ENCODE assay signal across 8 cellular contexts in genomic region chr9:20624201-20625002, GRCh38. TPM values are rescaled to one million over a fixed set of nuclear protein-coding genes. Genes with fewer than 3 reads are reported as not detected.
A peak's percentile ranks its signal among the peaks of the same experiment; 100 is the strongest.
DNase-seq lines count a peak whose midpoint lies in the region; ATAC-seq and TF ChIP-seq lines count a peak whose summit lies in the region.

No MANE protein-coding gene starts in this region.

- peaks cover 23% of the 10 kb centered on the region for H3K4me1 ChIP-seq in Loucy (ENCODE audit: insufficient read depth, low read length, poor library complexity, severe bottlenecking)
- peaks cover 11 to 48% (median 26%) of the 10 kb centered on the region in 6 donors for H3K4me1 ChIP-seq in spleen

- H2AFZ ChIP-seq in Loucy (ENCODE audit: low read length): peak overlapping the region; percentile 94

- peaks cover 3% of the 10 kb centered on the region; the same call in 1 of the 2 replicates for H3F3A ChIP-seq in Loucy (ENCODE audit: low read depth)

- TF ChIP-seq CTCF in Loucy (conservative IDR thresholded peaks at IDR 0.05; ENCODE audit: low read length) (peak; percentile 98), spleen (IDR thresholded peaks at IDR 0.05 in 8 of 11, conservative IDR thresholded peaks at IDR 0.05 in 3 of 11) (peak; percentile 31 to 78 (median 67))

- peak overlapping the region; percentile 97 for H3K4me2 ChIP-seq in Loucy (ENCODE audit: low read depth, low read length, poor library complexity, severe bottlenecking)

- H3K4me3 ChIP-seq in Loucy (ENCODE audit: low read length, poor library complexity, severe bottlenecking) (peak overlapping the region; percentile 87), SK-N-MC (peak overlapping the region; percentile 58), spleen (peak overlapping the region; percentile 80 to 95 (median 90))

- H3K36me3 ChIP-seq in Loucy (ENCODE audit: insufficient read depth, low read length) (no peaks in the 10 kb centered on the region), SK-N-MC (ENCODE audit: insufficient read depth, low read length) (no peaks in the 10 kb centered on the region), spleen (no peaks in the 10 kb centered on the region)

- WGBS in spleen, 5 donors: 5 to 7% (median 7%) methylated on average over 21 of the region's 21 CpGs

- TF ChIP-seq POLR2A in spleen (IDR thresholded peaks at IDR 0.05): no peak

- peak; percentile 25 for ATAC-seq in GM21367 (IDR thresholded peaks at IDR 0.05; ENCODE audit: unreplicated experiment)

- H3K27me3 ChIP-seq in Loucy (ENCODE audit: insufficient read depth, low read length, poor library complexity, severe bottlenecking) (no peaks in the 10 kb centered on the region), spleen (replicated peaks in 1 of 7) (peaks cover 0 to 15% (median 0%) of the 10 kb centered on the region in 7 donors)

- H3K9ac ChIP-seq in Loucy (ENCODE audit: low read depth, low read length, poor library complexity, severe bottlenecking) (peak overlapping the region; percentile 85), SK-N-MC (ENCODE audit: insufficient read length) (peak overlapping the region; percentile 69)

- no peaks in the 10 kb centered on the region for H3K9me2 ChIP-seq in Loucy (replicated peaks; ENCODE audit: low read depth, low read length)

- H4K20me1 ChIP-seq in Loucy (ENCODE audit: insufficient read depth, low read length, poor library complexity, severe bottlenecking): peaks cover 12% of the 10 kb centered on the region

- H3K27ac ChIP-seq in SK-N-MC (peak overlapping the region; percentile 84), caudate nucleus (ENCODE audit: low read depth, low read length) (no peak overlapping the region), spleen (peak overlapping the region in 5 of 8 donors; percentile 86 to 91 (median 88))

- intact Hi-C loops in spleen (cut with DNase I; ENCODE audit: low total_unique reads): loop anchor here (5.0 to 10.0 kb wide), 3 partner anchors 58 to 318 kb away; partner anchors contain the start of gene FOCAD
- intact Hi-C loops in posterior vena cava (cut with DNase I): loop anchor here (5.0 to 10.0 kb wide), 3 partner anchors 267 to 320 kb away; no protein-coding TSS in a partner anchor

- in situ Hi-C loops in Caki2 (cut with HindIII; ENCODE audit: low pct_unique_long_range_greater_than_20kb, low sequenced_read_pairs): loop anchor here (10.0 kb wide), 1 partner anchor 270 kb away; no protein-coding TSS in a partner anchor

- DNase-seq in Caki2 (ENCODE audit: low read depth): peak; percentile 59
- peak; percentile 84 for DNase-seq in SK-N-MC (ENCODE audit: low read depth, low spot score)
- DNase-seq in caudate nucleus (lab: John Stamatoyannopoulos, UW): peak in 37 of 61 donors; percentile 4 to 62 (median 34)
- peak; percentile 73 for DNase-seq in islet precursor cell
- DNase-seq in spleen: peak; percentile 70
- no peak for DNase-seq in posterior vena cava (ENCODE audit: low spot score)

- H3K9me3 ChIP-seq in Loucy (ENCODE audit: insufficient read depth, low read depth, low read length) (no peaks in the 10 kb centered on the region), SK-N-MC (ENCODE audit: low read depth, low read length) (no peaks in the 10 kb centered on the region), spleen (no peaks in the 10 kb centered on the region)

- peaks cover 24% of the 10 kb centered on the region for H3K79me2 ChIP-seq in Loucy (ENCODE audit: insufficient read depth, low read length)

RNA-seq across cellular contexts. Expression of gene MLLT3, which starts 2.1 kb away (rescaled TPM):
- total RNA-seq in Caki2 (2014; rRNA removed; shearing (Covaris generic); ENCODE audit: low replicate concordance): 32.5 and 37.6 TPM in 2 replicates
- total RNA-seq in spleen: 10 to 100 TPM in 6 of 7 donors, 1 to 10 TPM in 1; 9.3 to 15.2 (median 12.4) TPM
- polyA plus RNA-seq in spleen: 1 to 10 TPM; 2.8 to 4.8 (median 3.4) TPM
- total RNA-seq in posterior vena cava: 1 to 10 TPM; 6.5 to 7.6 TPM

RNA-seq across cellular contexts. Expression of gene FOCAD, which starts 59.7 kb away (rescaled TPM):
- total RNA-seq in Caki2 (2014; rRNA removed; shearing (Covaris generic); ENCODE audit: low replicate concordance): 13.2 and 32.4 TPM in 2 replicates
- total RNA-seq in spleen (10 to 100 TPM; 10.8 to 33.2 (median 23.7) TPM), posterior vena cava (10 to 100 TPM; 26.3 to 26.8 TPM)
- polyA plus RNA-seq in spleen: 1 to 10 TPM; 3.0 to 3.7 (median 3.0) TPM
